Comparison of ENCODE assay signal across 10 cellular contexts in genomic region chr11:11243258-11243789, GRCh38.
DNase-seq lines count a peak whose midpoint lies in the region; ATAC-seq and TF ChIP-seq lines count a peak whose summit lies in the region.
"Had no signal": no experiment of that assay in that cellular context is flagged by ENCODE, and none has a peak within 500 bp of the region (broad histone marks: within the 10 kb centered on the region; RNA-seq: fewer than 3 reads in every experiment).

No MANE protein-coding gene starts in this region.

- WGBS in heart right ventricle, 2 donors, result 54 to 55% methylated on average over 7 of the region's 7 CpGs

- H3K9me3 ChIP-seq in heart right ventricle (no peaks in the 10 kb centered on the region), vagina (no peaks in the 10 kb centered on the region), A673 (ENCODE audit: low read depth, low read length, poor library complexity, severe bottlenecking) (no peaks in the 10 kb centered on the region)

- H3K27me3 ChIP-seq in heart right ventricle (no peaks in the 10 kb centered on the region), vagina (no peaks in the 10 kb centered on the region), A673 (replicated peaks; ENCODE audit: insufficient read depth, low read depth, low read length, poor library complexity) (no peaks in the 10 kb centered on the region)

- H3K27ac ChIP-seq in heart right ventricle, result peak overlapping the region in 9 of 10 donors; percentile 24 to 89 (median 76)
- peak overlapping the region; percentile 64 for H3K27ac ChIP-seq in vagina
- H3K27ac ChIP-seq in A673 (ENCODE audit: low read depth, low read length, poor library complexity, severe bottlenecking), result no peak overlapping the region
- H3K27ac ChIP-seq: PC-9 had no signal

- peaks cover 10 to 39% (median 27%) of the 10 kb centered on the region in 9 donors for H3K4me1 ChIP-seq in heart right ventricle
- peaks cover 26% of the 10 kb centered on the region for H3K4me1 ChIP-seq in vagina
- peaks cover 4% of the 10 kb centered on the region for H3K4me1 ChIP-seq in A673 (ENCODE audit: insufficient read depth, low read length, poor library complexity, severe bottlenecking)

- H3K36me3 ChIP-seq in heart right ventricle, result no peaks in the 10 kb centered on the region
- H3K36me3 ChIP-seq in vagina, result no peaks in the 10 kb centered on the region
- H3K36me3 ChIP-seq in A673 (ENCODE audit: insufficient read depth, low read length, poor library complexity, severe bottlenecking), result no peaks in the 10 kb centered on the region

- ATAC-seq in Right ventricle myocardium inferior (peak; percentile 77), heart right ventricle (peak; percentile 26 to 71 (median 38)), omental fat pad (ENCODE audit: low FRiP score) (peak; percentile 56), HG03378 (IDR thresholded peaks at IDR 0.05; ENCODE audit: unreplicated experiment) (no peak)

- intact Hi-C loops in Right ventricle myocardium inferior (cut with DNase I), result no loop called here
- intact Hi-C loops in cardiac septum (cut with DNase I), result no loop called here
- intact Hi-C loops in heart right ventricle (cut with DNase I), result loop anchor here in 1 of 10 donors (5.0 kb wide), 1 partner anchor 379 kb away; the partner anchor contains the start of gene GALNT18
- intact Hi-C loops in vagina (cut with DNase I), result no loop called here
- intact Hi-C loops in A673 (cut with micrococcal nuclease; ENCODE audit: unreplicated experiment), result no loop called here

- TF ChIP-seq CTCF in heart right ventricle (IDR thresholded peaks at IDR 0.05) (no peak), omental fat pad (IDR thresholded peaks at IDR 0.05) (no peak), vagina (IDR thresholded peaks at IDR 0.05) (no peak), A673 (conservative IDR thresholded peaks at IDR 0.05; ENCODE audit: low read depth, low read length) (no peak)

- DNase-seq in Right ventricle myocardium inferior (ENCODE audit: missing footprints) (no peak), cardiac septum (ENCODE audit: low spot score) (no peak), heart right ventricle (peak in 1 of 2 donors; percentile 28), omental fat pad (ENCODE audit: low spot score) (no peak), vagina (ENCODE audit: extremely low spot score in 2 of 2) (peak in 1 of 2 donors; percentile 93), SHP77 treated with DMSO at 0.1 percent for 48 hours (lab: John Stamatoyannopoulos, UW) (no peak), A673 (ENCODE audit: low spot score) (no peak)
- DNase-seq: NCI-H2029 treated with DMSO at 0.1 percent for 48 hours, PC-9 had no signal

- H3K4me3 ChIP-seq in heart right ventricle (no peak overlapping the region), vagina (no peak overlapping the region), A673 (ENCODE audit: low read depth, low read length, poor library complexity, severe bottlenecking) (no peak overlapping the region)
- H3K4me3 ChIP-seq: PC-9 had no signal

- POLR2A ChIA-PET in A673 (lab: Charles Lee; ENCODE audit: low non-redundant PET), result no interaction called here

- TF ChIP-seq POLR2A in vagina (IDR thresholded peaks at IDR 0.05), result no peak

- CTCF ChIA-PET in A673 (lab: Charles Lee), result no interaction called here

- no TSS peak for BruUV-seq in A673 (replicated peaks; lab: Mats Ljungman, UMichigan)
